In genomic region chr10:118046491-118047362, GRCh38 we compare ENCODE assay signal across 1 cellular context.
TF ChIP-seq lines count a peak whose summit lies in the region.

Gene RAB11FIP2, minus strand, starts transcription at chr10:118046941. Its CDS starts 778 bp downstream, at chr10:118046163.

TF ChIP-seq in HEK293, 187 proteins besides CTCF, POLR2A, EP300 and RAD21 (continued from another document):
- TF ChIP-seq KLF17 (tag by site-specific recombination; IDR thresholded peaks at IDR 0.05), result peak; percentile 69; the same call in 1 of the 2 replicates
- TF ChIP-seq ZNF16 (tag by site-specific recombination; IDR thresholded peaks at IDR 0.05; ENCODE audit: low read depth), result peak; percentile 48; the same call in 1 of the 2 replicates
- TF ChIP-seq ZBTB8A (tag by site-specific recombination; IDR thresholded peaks at IDR 0.05), result peak; percentile 86
- 0 out of 2 replicates have a peak, but pooled peaks have one; percentile 78 for TF ChIP-seq PATZ1 (tag by site-specific recombination; IDR thresholded peaks at IDR 0.05)
